Comparison of ENCODE assay signal across 24 cellular contexts in the genomic region with DNA sequence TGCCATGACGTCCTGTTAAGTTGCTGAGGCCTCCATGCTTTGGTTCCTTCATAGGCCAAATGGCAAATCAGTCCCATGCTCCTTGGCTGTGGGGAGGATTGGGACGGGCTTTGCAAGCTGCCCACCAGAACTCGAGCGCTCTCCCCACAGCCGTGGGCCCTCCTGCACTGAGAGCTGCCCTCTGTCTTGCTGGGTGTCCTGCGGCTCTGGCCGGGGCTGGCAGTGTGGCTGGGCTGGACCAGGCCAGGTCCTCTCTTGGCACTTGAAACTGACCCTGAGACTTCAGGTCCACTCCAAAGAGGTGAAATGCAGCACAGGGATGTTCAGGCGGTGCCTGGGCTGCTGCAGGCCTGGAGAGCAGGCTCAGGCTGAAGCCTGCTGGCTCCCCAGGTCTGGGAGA. TPM values are rescaled to one million over a fixed set of nuclear protein-coding genes. Genes with fewer than 3 reads are reported as not detected.
DNase-seq lines count a peak whose midpoint lies in the region; ATAC-seq and TF ChIP-seq lines count a peak whose summit lies in the region.
"Had no signal": no experiment of that assay in that cellular context is flagged by ENCODE, and none has a peak within 500 bp of the region (broad histone marks: within the 10 kb centered on the region; RNA-seq: fewer than 3 reads in every experiment).

No MANE protein-coding gene starts in this region.

- H2AFZ ChIP-seq in osteoblast (ENCODE audit: low read length) = no peak overlapping the region
- H2AFZ ChIP-seq: GM23338 had no signal

- no peak for ATAC-seq in Right ventricle myocardium superior (ENCODE audit: poor library complexity)
- ATAC-seq in left ventricle myocardium superior = no peak
- ATAC-seq in right cardiac atrium = no peak
- ATAC-seq: A549, GM12878, GM23338 had no signal

- intact Hi-C loops in Right ventricle myocardium superior (cut with DNase I) (no loop called here), left ventricle myocardium superior (cut with micrococcal nuclease) (no loop called here), right cardiac atrium (cut with DNase I) (no loop called here), left ventricle myocardium inferior (cut with micrococcal nuclease) (no loop called here)

- H3K4me2 ChIP-seq in osteoblast (ENCODE audit: insufficient read depth, low read length) = no peak overlapping the region
- H3K4me2 ChIP-seq: A549; BLaER1 treated with 17β-estradiol and CSF1 and Interleukin-3, amounts not matched to agents 10 nM and 100 nM; GM23338 had no signal

- H3K27me3 ChIP-seq in right cardiac atrium (ENCODE audit: control insufficient read depth, insufficient read depth) = no peaks in the 10 kb centered on the region
- H3K27me3 ChIP-seq in left ventricle myocardium inferior (ENCODE audit: low read depth) = peaks cover 12% of the 10 kb centered on the region
- peaks cover 15% of the 10 kb centered on the region for H3K27me3 ChIP-seq in osteoblast (ENCODE audit: insufficient read depth, low read length)
- H3K27me3 ChIP-seq: BE2C; BLaER1 treated with 17β-estradiol and CSF1 and Interleukin-3, amounts not matched to agents 10 nM and 100 nM had no signal

- H3K4me3 ChIP-seq in right cardiac atrium (ENCODE audit: low read length) (no peak overlapping the region), left ventricle myocardium inferior (no peak overlapping the region), osteoblast (ENCODE audit: insufficient read depth, low read length) (no peak overlapping the region)
- H3K4me3 ChIP-seq: A549; BLaER1 treated with 17β-estradiol and CSF1 and Interleukin-3, amounts not matched to agents 10 nM and 100 nM; GM12878; GM23338; HAP-1 had no signal

- no peaks in the 10 kb centered on the region for H4K20me1 ChIP-seq in osteoblast (ENCODE audit: insufficient read depth, low read length)

- DNase-seq in Right ventricle myocardium superior (peak; percentile 22), left ventricle myocardium superior (no peak), right cardiac atrium (peak in 2 of 3 donors; percentile 44 to 47), left ventricle myocardium inferior (no peak), osteoblast (ENCODE audit: insufficient read length, low spot score, missing footprints) (peak; percentile 46), NCI-H82 treated with DMSO at 0.1 percent for 48 hours (lab: John Stamatoyannopoulos, UW; ENCODE audit: unreplicated experiment) (no peak)
- no peak for DNase-seq in stimulated activated CD4-positive, alpha-beta T cell treated with anti-CD3 and anti-CD28 coated beads, Interleukin-4, amount 100 ng/mL, for 24 hours
- DNase-seq: 8988T; ACHN; AML-193; BE2C; CD4-positive, alpha-beta T cell; CD8-positive, alpha-beta memory T cell; DMS 273 treated with DMSO at 0.1 percent for 48 hours; DMS79; EL; GDM1; HFFc6 had no signal

- H3K27ac ChIP-seq in right cardiac atrium (ENCODE audit: low read length) (no peak overlapping the region), left ventricle myocardium inferior (replicated peaks) (no peak overlapping the region), osteoblast (ENCODE audit: low read depth, low read length) (no peak overlapping the region)
- H3K27ac ChIP-seq: A549; BLaER1 treated with 17β-estradiol and CSF1 and Interleukin-3, amounts not matched to agents 10 nM and 100 nM had no signal

- H3K79me2 ChIP-seq in osteoblast (ENCODE audit: insufficient read depth, low read length) = no peaks in the 10 kb centered on the region

- no peak for TF ChIP-seq CTCF in left ventricle myocardium inferior (IDR thresholded peaks at IDR 0.05; ENCODE audit: borderline replicate concordance)
- no peak for TF ChIP-seq CTCF in osteoblast (IDR thresholded peaks at IDR 0.05; ENCODE audit: extremely low read depth, low read depth, low read length)

- no peaks in the 10 kb centered on the region for H3K36me3 ChIP-seq in left ventricle myocardium inferior
- no peaks in the 10 kb centered on the region for H3K36me3 ChIP-seq in osteoblast (ENCODE audit: insufficient read depth, low read length)
- H3K36me3 ChIP-seq: BE2C; BLaER1 treated with 17β-estradiol and CSF1 and Interleukin-3, amounts not matched to agents 10 nM and 100 nM; HAP-1 had no signal

- H3K4me1 ChIP-seq in right cardiac atrium (ENCODE audit: control insufficient read depth, insufficient read depth, low read length) (peaks cover 8% of the 10 kb centered on the region), left ventricle myocardium inferior (peaks cover 18% of the 10 kb centered on the region), osteoblast (ENCODE audit: insufficient read depth, low read length) (no peaks in the 10 kb centered on the region)
- H3K4me1 ChIP-seq: A549, HAP-1 had no signal

- H3K9me3 ChIP-seq in right cardiac atrium (ENCODE audit: control insufficient read depth, low read length) (no peaks in the 10 kb centered on the region), left ventricle myocardium inferior (replicated peaks) (no peaks in the 10 kb centered on the region), osteoblast (ENCODE audit: low read depth, low read length) (no peaks in the 10 kb centered on the region)
- H3K9me3 ChIP-seq: A549; BE2C; BLaER1 treated with 17β-estradiol and CSF1 and Interleukin-3, amounts not matched to agents 10 nM and 100 nM; HAP-1 had no signal

- 82% methylated on average over 8 of the region's 8 CpGs for WGBS in right cardiac atrium

RNA-seq across cellular contexts. Expression of a gene that starts 7.0 kb away (rescaled TPM):
- not detected for total RNA-seq in Right ventricle myocardium superior
- not detected for total RNA-seq in left ventricle myocardium superior
- not detected for total RNA-seq in right cardiac atrium
- polyA plus RNA-seq in right cardiac atrium = not detected
- total RNA-seq in left ventricle myocardium inferior = not detected
- not detected in 2 replicates for total RNA-seq in osteoblast
- total RNA-seq: CD4-positive, alpha-beta T cell; CD8-positive, alpha-beta memory T cell; GM12878; GM23338; HFFc6 had no signal
- polyA plus RNA-seq: A549; CD14-positive monocyte; CD8-positive, alpha-beta memory T cell; GM12878; GM23338 had no signal

RNA-seq across cellular contexts. Expression of a gene that starts 16.8 kb away (rescaled TPM):
- total RNA-seq in Right ventricle myocardium superior (8.1 TPM), left ventricle myocardium superior (5.1 TPM), right cardiac atrium (10 to 100 TPM; 30.3 to 90.2 (median 47.1) TPM), left ventricle myocardium inferior (6.0 TPM), osteoblast (under 0.01 and 0.29 TPM in 2 replicates)
- polyA plus RNA-seq in right cardiac atrium = 37.3 TPM
- total RNA-seq: CD8-positive, alpha-beta memory T cell; GM12878 had no signal
- polyA plus RNA-seq: A549; CD14-positive monocyte; CD8-positive, alpha-beta memory T cell had no signal

RNA-seq across cellular contexts. Expression of a gene that starts 38.8 kb away (rescaled TPM):
- 2.9 TPM for total RNA-seq in Right ventricle myocardium superior
- 2.4 TPM for total RNA-seq in left ventricle myocardium superior
- 1 to 10 TPM; 1.7 to 4.0 (median 3.6) TPM for total RNA-seq in right cardiac atrium
- polyA plus RNA-seq in right cardiac atrium = 3.7 TPM
- total RNA-seq in left ventricle myocardium inferior = 2.0 TPM
- total RNA-seq in osteoblast = 25.3 TPM in 2 replicates

RNA-seq across cellular contexts. Expression of a gene that starts 57.9 kb away (rescaled TPM):
- total RNA-seq in Right ventricle myocardium superior (12.9 TPM), left ventricle myocardium superior (11.8 TPM), right cardiac atrium (10 to 100 TPM; 10.8 to 13.9 (median 13.8) TPM), left ventricle myocardium inferior (11.5 TPM), osteoblast (8.0 and 9.0 TPM in 2 replicates)
- 12.8 TPM for polyA plus RNA-seq in right cardiac atrium

Comparison
In these comparisons a context has a peak if more than half of its experiments do, and no peak if none do; other contexts are left out.
1. DNase-seq: peak in Right ventricle myocardium superior (single experiment), right cardiac atrium (2 of 3) and osteoblast (single experiment); none in left ventricle myocardium superior (single experiment), left ventricle myocardium inferior (single experiment), NCI-H82 treated with DMSO at 0.1 percent for 48 hours (single experiment) and stimulated activated CD4-positive, alpha-beta T cell treated with anti-CD3 and anti-CD28 coated beads, Interleukin-4, amount 100 ng/mL, for 24 hours (single experiment).